8 cellular contexts compared by ENCODE assay signal in the genomic region with DNA sequence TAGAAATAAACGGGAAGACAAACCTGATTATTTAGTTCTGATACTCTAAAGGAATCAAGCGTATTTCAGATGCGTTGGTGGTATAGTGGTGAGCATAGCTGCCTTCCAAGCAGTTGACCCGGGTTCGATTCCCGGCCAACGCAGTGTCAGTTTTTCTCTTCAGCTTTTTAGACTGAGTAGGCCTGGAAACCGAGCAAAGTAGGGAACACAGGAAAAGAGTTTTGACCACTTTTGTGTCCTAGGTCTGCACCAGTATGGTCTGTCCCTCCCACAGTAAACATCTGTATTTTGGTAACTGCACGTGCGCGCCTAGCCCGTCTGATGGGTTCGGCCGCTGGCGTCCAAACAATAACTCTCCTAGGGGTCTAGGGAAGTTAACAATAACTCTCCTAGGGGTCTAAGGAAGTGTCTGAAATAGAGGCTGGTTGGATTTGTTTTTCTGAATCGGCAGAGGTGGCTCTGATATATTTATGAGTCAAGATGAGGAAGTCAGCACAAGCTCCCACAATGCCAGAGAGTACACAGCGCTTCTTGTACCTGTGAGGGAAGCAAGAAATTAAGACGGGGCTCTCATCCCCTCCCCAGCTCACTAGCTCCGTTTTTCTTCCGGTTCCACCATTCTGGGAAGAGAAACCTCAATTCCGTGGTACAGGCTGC. TPM values are rescaled to one million over a fixed set of nuclear protein-coding genes. Genes with fewer than 3 reads are reported as not detected.
DNase-seq lines count a peak whose midpoint lies in the region; ATAC-seq lines count a peak whose summit lies in the region.

No MANE protein-coding gene starts in this region.

- POLR2A ChIA-PET in activated CD4-positive, alpha-beta memory T cell treated with anti-CD3 and anti-CD28 coated beads, Interleukin-2, amount 10 ng/mL, durations not matched to agents 7 days and 5 days (lab: Charles Lee) = interaction anchor here (0.9 to 10.5 kb wide), 14 partner anchors 13 to 756 kb away, joined by 3 to 267 read pairs (median 16); a partner anchor contains a TSS

- H3K9ac ChIP-seq in mesenchymal stem cell (ENCODE audit: low read length) = peak overlapping the region; percentile 95

- no peaks in the 10 kb centered on the region for H3K27me3 ChIP-seq in ectodermal cell (ENCODE audit: control insufficient read depth, insufficient read depth, low read length, poor library complexity, severe bottlenecking)
- H3K27me3 ChIP-seq in mesenchymal stem cell (ENCODE audit: control insufficient read depth in 1 of 2, insufficient read depth in 1 of 2, low read length in 2 of 2) = no peaks in the 10 kb centered on the region

- peak overlapping the region in 1 of 2 experiments; percentile 51 for H3K4ac ChIP-seq in mesenchymal stem cell (ENCODE audit: low read depth in 1 of 2, low read length in 2 of 2)

- no peaks in the 10 kb centered on the region for H3K79me1 ChIP-seq in mesenchymal stem cell (replicated peaks; ENCODE audit: low read length, poor library complexity, severe bottlenecking)

- H3K27ac ChIP-seq in ectodermal cell (ENCODE audit: insufficient read depth, low read depth, low read length, poor library complexity, severe bottlenecking) (peak overlapping the region; percentile 79), mesenchymal stem cell (ENCODE audit: low read length, poor library complexity, severe bottlenecking) (peak overlapping the region; percentile 95)

- peak overlapping the region in 1 of 2 experiments; percentile 28 for H2BK12ac ChIP-seq in mesenchymal stem cell (ENCODE audit: low read length in 2 of 2)

- H3K4me3 ChIP-seq in GM08714 (ENCODE audit: low read length) = peak overlapping the region; percentile 64
- peak overlapping the region; percentile 99 for H3K4me3 ChIP-seq in ectodermal cell (ENCODE audit: insufficient read depth, low read depth, low read length)
- H3K4me3 ChIP-seq in mesenchymal stem cell (ENCODE audit: insufficient read depth in 1 of 2, low read depth in 1 of 2, low read length in 2 of 2) = peak overlapping the region; percentile 64 to 91

- H3K4me1 Mint-ChIP-seq in activated CD4-positive, alpha-beta memory T cell treated with anti-CD3 and anti-CD28 coated beads, Interleukin-2, amount 10 ng/mL, durations not matched to agents 7 days and 5 days = peaks cover 51% of the 10 kb centered on the region

- H3K4me3 Mint-ChIP-seq in activated CD4-positive, alpha-beta memory T cell treated with anti-CD3 and anti-CD28 coated beads, Interleukin-2, amount 10 ng/mL, durations not matched to agents 7 days and 5 days = peak overlapping the region; percentile 90

- H3K27me3 Mint-ChIP-seq in activated CD4-positive, alpha-beta memory T cell treated with anti-CD3 and anti-CD28 coated beads, Interleukin-2, amount 10 ng/mL, durations not matched to agents 7 days and 5 days = peaks cover 7% of the 10 kb centered on the region

- no peak overlapping the region for H3K14ac ChIP-seq in mesenchymal stem cell (ENCODE audit: low read length in 2 of 2)

- whole genome bisulfite sequencing in ectodermal cell, 2 experiments = 0 to 1% methylated on average over 21 of the region's 21 CpGs
- WGBS in mesenchymal stem cell = 0% methylated on average over 20 of the region's 21 CpGs

- peak overlapping the region; percentile 93 for H3K27ac Mint-ChIP-seq in activated CD4-positive, alpha-beta memory T cell treated with anti-CD3 and anti-CD28 coated beads, Interleukin-2, amount 10 ng/mL, durations not matched to agents 7 days and 5 days

- H3K36me3 ChIP-seq in ectodermal cell (ENCODE audit: control insufficient read depth, insufficient read depth, low read length) = no peaks in the 10 kb centered on the region
- H3K36me3 ChIP-seq in mesenchymal stem cell (ENCODE audit: control insufficient read depth in 1 of 2, insufficient read depth in 2 of 2, low read depth in 1 of 2, low read length in 2 of 2) = no peaks in the 10 kb centered on the region

- H2AFZ ChIP-seq in mesenchymal stem cell (ENCODE audit: low read depth, low read length) = peak overlapping the region; percentile 20

- H3K4me2 ChIP-seq in mesenchymal stem cell (ENCODE audit: low read length, poor library complexity, severe bottlenecking) = peak overlapping the region; percentile 95

- H3K23ac ChIP-seq in mesenchymal stem cell (ENCODE audit: low read length in 2 of 2) = no peak overlapping the region

- H3K36me3 Mint-ChIP-seq in activated CD4-positive, alpha-beta memory T cell treated with anti-CD3 and anti-CD28 coated beads, Interleukin-2, amount 10 ng/mL, durations not matched to agents 7 days and 5 days (ENCODE audit: low read depth) = peaks cover 6% of the 10 kb centered on the region

- H4K8ac ChIP-seq in mesenchymal stem cell (ENCODE audit: low read length) = no peak overlapping the region

- peak overlapping the region; percentile 75 for H4K91ac ChIP-seq in mesenchymal stem cell (ENCODE audit: low read length)

- no peak overlapping the region for H2BK120ac ChIP-seq in mesenchymal stem cell (ENCODE audit: low read depth, low read length)

- H2AK5ac ChIP-seq in mesenchymal stem cell (ENCODE audit: low read length, severe bottlenecking) = no peak overlapping the region

- H2BK5ac ChIP-seq in mesenchymal stem cell (ENCODE audit: low read depth, low read length, poor library complexity, severe bottlenecking) = no peak overlapping the region

- ATAC-seq in HG03378 (IDR thresholded peaks at IDR 0.05; ENCODE audit: unreplicated experiment) (peak; percentile 32), HG03571 (IDR thresholded peaks at IDR 0.05; ENCODE audit: unreplicated experiment) (no peak)

- H3K9me3 ChIP-seq in ectodermal cell (ENCODE audit: control insufficient read depth, low read length) = no peaks in the 10 kb centered on the region
- no peaks in the 10 kb centered on the region for H3K9me3 ChIP-seq in mesenchymal stem cell (ENCODE audit: control insufficient read depth, low read length)

- CTCF ChIA-PET in activated CD4-positive, alpha-beta memory T cell treated with anti-CD3 and anti-CD28 coated beads, Interleukin-2, amount 10 ng/mL, durations not matched to agents 7 days and 5 days (lab: Charles Lee) = interaction anchor here (0.7 to 5.5 kb wide), 9 partner anchors 14 to 192 kb away, joined by 3 to 47 read pairs (median 3); a partner anchor contains a TSS

- H2BK15ac ChIP-seq in mesenchymal stem cell (ENCODE audit: low read depth, poor library complexity, severe bottlenecking) = no peak overlapping the region

- DNase-seq in NCI-H82 (lab: John Stamatoyannopoulos, UW) = peak; percentile 96
- peak; percentile 85 for DNase-seq in activated CD4-positive, alpha-beta memory T cell treated with anti-CD3 and anti-CD28 coated beads, Interleukin-2, amount 10 ng/mL, durations not matched to agents 7 days and 5 days
- DNase-seq in mesenchymal stem cell = peak; percentile 95
- DNase-seq in stimulated activated CD8-positive, alpha-beta memory T cell treated with anti-CD3 and anti-CD28 coated beads, Interleukin-12 subunit alpha, Interleukin-12 subunit beta, amount 100 ng/mL, for 1 hour (ENCODE audit: low read depth) = peak; percentile 56

- peak overlapping the region; percentile 28 to 45 for H3K18ac ChIP-seq in mesenchymal stem cell (ENCODE audit: low read depth in 1 of 2, low read length in 2 of 2)

- H3K9me3 Mint-ChIP-seq in activated CD4-positive, alpha-beta memory T cell treated with anti-CD3 and anti-CD28 coated beads, Interleukin-2, amount 10 ng/mL, durations not matched to agents 7 days and 5 days = no peaks in the 10 kb centered on the region

- no peaks in the 10 kb centered on the region for H3K4me1 ChIP-seq in ectodermal cell (ENCODE audit: control insufficient read depth, insufficient read depth, low read length)
- H3K4me1 ChIP-seq in mesenchymal stem cell (ENCODE audit: control insufficient read depth, insufficient read depth, low read depth, low read length) = no peaks in the 10 kb centered on the region

RNA-seq across cellular contexts. Expression of a gene that starts 15.6 kb away (rescaled TPM):
- total RNA-seq in activated CD4-positive, alpha-beta memory T cell treated with anti-CD3 and anti-CD28 coated beads, Interleukin-2, amount 10 ng/mL, durations not matched to agents 7 days and 5 days = not detected
- polyA plus RNA-seq in ectodermal cell (2013, experiment 1 of 4) = not detected
- not detected for polyA plus RNA-seq in ectodermal cell (2013, experiment 2 of 4)
- not detected for polyA plus RNA-seq in ectodermal cell (2013, experiment 3 of 4)
- polyA plus RNA-seq in ectodermal cell (2013, experiment 4 of 4) = not detected
- polyA plus RNA-seq in mesenchymal stem cell (2013, experiment 1 of 2) = not detected
- not detected for polyA plus RNA-seq in mesenchymal stem cell (2013, experiment 2 of 2)

RNA-seq across cellular contexts. Expression of a gene that starts 40.7 kb away (rescaled TPM):
- 100 to 1,000 TPM; 397 to 407 TPM for total RNA-seq in activated CD4-positive, alpha-beta memory T cell treated with anti-CD3 and anti-CD28 coated beads, Interleukin-2, amount 10 ng/mL, durations not matched to agents 7 days and 5 days
- 159 TPM for polyA plus RNA-seq in ectodermal cell (2013, experiment 1 of 4)
- 92.6 TPM for polyA plus RNA-seq in ectodermal cell (2013, experiment 2 of 4)
- 99.9 TPM for polyA plus RNA-seq in ectodermal cell (2013, experiment 3 of 4)
- 140 TPM for polyA plus RNA-seq in ectodermal cell (2013, experiment 4 of 4)
- polyA plus RNA-seq in mesenchymal stem cell (2013, experiment 1 of 2) = 161 TPM
- 167 TPM for polyA plus RNA-seq in mesenchymal stem cell (2013, experiment 2 of 2)
